Comparison of ENCODE assay signal across 20 cellular contexts in genomic region chr4:86026720-86027119, GRCh38.
DNase-seq lines count a peak whose midpoint lies in the region; ATAC-seq and TF ChIP-seq lines count a peak whose summit lies in the region.
"Had no signal": no experiment of that assay in that cellular context is flagged by ENCODE, and none has a peak within 500 bp of the region (broad histone marks: within the 10 kb centered on the region; RNA-seq: fewer than 3 reads in every experiment).

No MANE protein-coding gene starts in this region.

- no peaks in the 10 kb centered on the region for H3K9me3 Mint-ChIP-seq in GM23338
- no peaks in the 10 kb centered on the region for H3K9me3 Mint-ChIP-seq in nephron
- no peaks in the 10 kb centered on the region for H3K9me3 Mint-ChIP-seq in activated naive CD4-positive, alpha-beta T cell treated with anti-CD3 and anti-CD28 coated beads for 36 hours
- H3K9me3 Mint-ChIP-seq: CD4-positive, alpha-beta T cell had no signal

- no peaks in the 10 kb centered on the region for H4K20me1 ChIP-seq in GM23338 (replicated peaks; ENCODE audit: insufficient read depth)
- H4K20me1 ChIP-seq: BLaER1 treated with 17β-estradiol and CSF1 and Interleukin-3, amounts not matched to agents 10 nM and 100 nM had no signal

- no peaks in the 10 kb centered on the region for H3K36me3 ChIP-seq in GM23338 (ENCODE audit: insufficient read depth)
- H3K36me3 ChIP-seq: BE2C; BLaER1 treated with 17β-estradiol and CSF1 and Interleukin-3, amounts not matched to agents 10 nM and 100 nM had no signal

- no peaks in the 10 kb centered on the region for H3K79me2 ChIP-seq in GM23338 (replicated peaks; ENCODE audit: insufficient read depth)

- no peaks in the 10 kb centered on the region for H3K9me2 ChIP-seq in GM23338 (ENCODE audit: insufficient read depth)

- H3K4me3 ChIP-seq in GM23338, result no peak overlapping the region
- H3K4me3 ChIP-seq: BLaER1 treated with 17β-estradiol and CSF1 and Interleukin-3, amounts not matched to agents 10 nM and 100 nM; GM12878; GM23248 had no signal

- no peak overlapping the region for H3K4me2 ChIP-seq in GM23338
- H3K4me2 ChIP-seq: BLaER1 treated with 17β-estradiol and CSF1 and Interleukin-3, amounts not matched to agents 10 nM and 100 nM had no signal

- no peaks in the 10 kb centered on the region for H3F3A ChIP-seq in GM23338 (replicated peaks; ENCODE audit: low read depth)

- TF ChIP-seq CTCF in GM23338 (conservative IDR thresholded peaks at IDR 0.05; ENCODE audit: low read depth in 2 of 2), result no peak
- TF ChIP-seq CTCF in nephron (IDR thresholded peaks at IDR 0.05; ENCODE audit: unreplicated experiment in 3 of 3), result no peak

- no peaks in the 10 kb centered on the region for H3K27me3 Mint-ChIP-seq in GM23338 (ENCODE audit: insufficient read depth, low read depth, poor library complexity)
- no peaks in the 10 kb centered on the region for H3K27me3 Mint-ChIP-seq in nephron (ENCODE audit: low read depth)
- no peaks in the 10 kb centered on the region for H3K27me3 Mint-ChIP-seq in activated naive CD4-positive, alpha-beta T cell treated with anti-CD3 and anti-CD28 coated beads for 36 hours (ENCODE audit: low read depth)
- H3K27me3 Mint-ChIP-seq: CD4-positive, alpha-beta T cell; CD8-positive, alpha-beta memory T cell had no signal

- intact Hi-C loops in activated naive CD4-positive, alpha-beta T cell treated with anti-CD3 and anti-CD28 coated beads for 36 hours (cut with micrococcal nuclease), result no loop called here

- DNase-seq in GM23338 (ENCODE audit: low spot score), result no peak
- peak; percentile 36 to 37 for DNase-seq in NCI-H446 (lab: John Stamatoyannopoulos, UW)
- DNase-seq in activated naive CD4-positive, alpha-beta T cell treated with anti-CD3 and anti-CD28 coated beads for 36 hours, result no peak
- no peak for DNase-seq in SIG-M5 (lab: John Stamatoyannopoulos, UW)
- no peak for DNase-seq in AML-193 (lab: John Stamatoyannopoulos, UW)
- DNase-seq: BE2C; CD4-positive, alpha-beta T cell; CD8-positive, alpha-beta memory T cell; DMS 273 treated with DMSO at 0.1 percent for 48 hours; DMS79; EL; GDM1; GM23248; H9 had no signal

- CTCF ChIA-PET in activated naive CD4-positive, alpha-beta T cell treated with anti-CD3 and anti-CD28 coated beads for 36 hours (lab: Charles Lee), result interaction anchor here (0.5 to 0.7 kb wide), 2 partner anchors 19 to 24 kb away, joined by 3 read pairs; no protein-coding TSS in a partner anchor

- H3K27me3 ChIP-seq in GM23338 (ENCODE audit: insufficient read depth), result no peaks in the 10 kb centered on the region
- H3K27me3 ChIP-seq: BE2C; BLaER1 treated with 17β-estradiol and CSF1 and Interleukin-3, amounts not matched to agents 10 nM and 100 nM had no signal

- H3K36me3 Mint-ChIP-seq in GM23338 (ENCODE audit: low read depth), result no peaks in the 10 kb centered on the region
- peaks cover 6% of the 10 kb centered on the region for H3K36me3 Mint-ChIP-seq in nephron (ENCODE audit: low read depth)
- no peaks in the 10 kb centered on the region for H3K36me3 Mint-ChIP-seq in activated naive CD4-positive, alpha-beta T cell treated with anti-CD3 and anti-CD28 coated beads for 36 hours (ENCODE audit: low read depth)
- H3K36me3 Mint-ChIP-seq: CD14-positive monocyte; CD8-positive, alpha-beta memory T cell had no signal

- no peak overlapping the region for H3K27ac ChIP-seq in GM23338 (ENCODE audit: low read depth)
- H3K27ac ChIP-seq: 22Rv1; BLaER1 treated with 17β-estradiol and CSF1 and Interleukin-3, amounts not matched to agents 10 nM and 100 nM; GM23248 had no signal

- no peak overlapping the region for H2AFZ ChIP-seq in GM23338
- H2AFZ ChIP-seq: GM23248 had no signal

- H3K27ac Mint-ChIP-seq in GM23338 (0 out of 2 replicates have a peak overlapping the region, but pooled peaks have one; percentile 66), nephron (peak overlapping the region in 2 of 3 experiments; percentile 11 to 62)
- H3K27ac Mint-ChIP-seq in activated naive CD4-positive, alpha-beta T cell treated with anti-CD3 and anti-CD28 coated beads for 36 hours, result no peak overlapping the region
- H3K27ac Mint-ChIP-seq: CD14-positive monocyte; CD4-positive, alpha-beta T cell; CD8-positive, alpha-beta memory T cell; H9 had no signal

- H3K4me1 Mint-ChIP-seq in GM23338, result peaks cover 2% of the 10 kb centered on the region; the same call in 1 of the 3 replicates
- peaks cover 4% of the 10 kb centered on the region for H3K4me1 Mint-ChIP-seq in nephron
- H3K4me1 Mint-ChIP-seq in activated naive CD4-positive, alpha-beta T cell treated with anti-CD3 and anti-CD28 coated beads for 36 hours (ENCODE audit: low read depth), result no peaks in the 10 kb centered on the region
- H3K4me1 Mint-ChIP-seq: CD8-positive, alpha-beta memory T cell; H9 had no signal

- no peak for ATAC-seq in GM23338
- ATAC-seq: GM12878, HCT116 had no signal

- H3K4me3 Mint-ChIP-seq in GM23338 (no peak overlapping the region), nephron (no peak overlapping the region)
- H3K4me3 Mint-ChIP-seq in activated naive CD4-positive, alpha-beta T cell treated with anti-CD3 and anti-CD28 coated beads for 36 hours, result no peak overlapping the region
- H3K4me3 Mint-ChIP-seq: CD14-positive monocyte; CD4-positive, alpha-beta T cell; CD8-positive, alpha-beta memory T cell; H9 had no signal

- no peaks in the 10 kb centered on the region for H3K4me1 ChIP-seq in GM23338 (ENCODE audit: insufficient read depth)
- H3K4me1 ChIP-seq: BE2C had no signal

TF ChIP-seq in GM23338, 12 proteins besides CTCF, POLR2A, EP300 and RAD21 (continues in another document):
- TF ChIP-seq POLR2AphosphoS5 (IDR thresholded peaks at IDR 0.05; ENCODE audit: low read depth), result no peak
- TF ChIP-seq ETS1 (IDR thresholded peaks at IDR 0.05), result no peak
- TF ChIP-seq STAT1 (IDR thresholded peaks at IDR 0.05; ENCODE audit: unreplicated experiment), result no peak
- no peak for TF ChIP-seq ZNF462 (CRISPR knock-in tag; IDR thresholded peaks at IDR 0.05)
- no peak for TF ChIP-seq NANOG (IDR thresholded peaks at IDR 0.05; ENCODE audit: borderline replicate concordance)

Comparison
In these comparisons a context has a peak if more than half of its experiments do, and no peak if none do; other contexts are left out.
1. DNase-seq: peak in NCI-H446 (2 of 2); none in GM23338 (single experiment), activated naive CD4-positive, alpha-beta T cell treated with anti-CD3 and anti-CD28 coated beads for 36 hours (single experiment), SIG-M5 (single experiment) and AML-193 (0 of 2).